In the genomic region with DNA sequence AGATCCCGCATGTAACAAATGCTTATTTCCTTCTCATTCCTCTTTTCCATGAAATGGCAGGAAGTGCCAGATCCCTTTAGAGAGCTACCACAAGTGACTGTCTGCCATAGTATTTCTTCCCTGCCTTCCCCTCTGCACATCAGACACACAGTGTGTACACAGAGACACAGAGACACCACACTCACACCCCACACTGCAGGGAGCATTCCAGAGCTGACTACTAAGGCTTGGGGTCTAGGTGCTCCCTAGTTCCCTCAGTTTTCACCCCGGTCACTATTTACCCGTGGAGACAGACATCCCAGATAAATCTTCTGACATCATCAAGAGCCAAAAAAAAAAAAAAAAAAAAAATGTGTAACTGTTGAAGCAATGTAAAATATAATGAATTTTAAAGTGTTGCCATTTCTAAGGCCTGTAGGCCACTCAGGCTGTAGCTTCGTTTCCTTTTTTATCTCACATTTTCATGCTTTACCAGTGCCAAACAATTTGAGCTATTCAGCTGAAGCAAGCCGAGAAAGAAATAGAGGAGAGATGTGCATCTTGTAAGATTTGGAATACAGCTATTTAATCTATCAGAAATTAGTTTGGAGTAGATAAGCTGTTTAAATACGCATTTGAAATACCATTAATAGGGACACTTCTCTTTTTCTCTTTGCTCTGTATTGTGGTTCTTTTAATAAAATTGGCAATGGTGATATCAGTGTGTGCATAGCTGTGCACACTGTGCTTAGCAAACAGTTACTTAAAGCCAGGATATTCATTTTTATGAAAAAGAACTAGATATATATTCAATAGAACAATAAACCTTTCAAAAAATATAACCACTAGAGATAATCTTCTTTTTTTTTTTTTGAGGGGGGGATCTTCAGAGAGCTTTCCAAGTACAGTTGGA, we compare ENCODE assay signal across 19 cellular contexts.
DNase-seq lines count a peak whose midpoint lies in the region; ATAC-seq and TF ChIP-seq lines count a peak whose summit lies in the region.
"Had no signal": no experiment of that assay in that cellular context is flagged by ENCODE, and none has a peak within 500 bp of the region (broad histone marks: within the 10 kb centered on the region; RNA-seq: fewer than 3 reads in every experiment).

No MANE protein-coding gene starts in this region.

- H3K27ac ChIP-seq in brain microvascular endothelial cell (no peak overlapping the region), sigmoid colon (peak overlapping the region in 3 of 4 donors; percentile 20 to 64 (median 47))

- no peak for TF ChIP-seq POLR2A in sigmoid colon (IDR thresholded peaks at IDR 0.05)

- H3K27me3 ChIP-seq in brain microvascular endothelial cell (replicated peaks) (no peaks in the 10 kb centered on the region), sigmoid colon (no peaks in the 10 kb centered on the region)
- H3K27me3 ChIP-seq: tibial artery had no signal

- H3K9me3 ChIP-seq in sigmoid colon = no peaks in the 10 kb centered on the region
- H3K9me3 ChIP-seq: tibial artery had no signal

- TF ChIP-seq CTCF in brain microvascular endothelial cell (IDR thresholded peaks at IDR 0.05; ENCODE audit: low read depth, low read length, missing control alignments) (no peak), sigmoid colon (IDR thresholded peaks at IDR 0.05) (no peak)

- peaks cover 0 to 61% (median 39%) of the 10 kb centered on the region in 4 donors for H3K4me1 ChIP-seq in sigmoid colon

- no peak for TF ChIP-seq EP300 in sigmoid colon (IDR thresholded peaks at IDR 0.05)

- intact Hi-C loops in sigmoid colon (cut with DNase I) (no loop called here), head of caudate nucleus (cut with DNase I) (no loop called here)

- DNase-seq in NCI-H146 (lab: John Stamatoyannopoulos, UW) (peak; percentile 89), brain microvascular endothelial cell (peak; percentile 45), medulla oblongata (ENCODE audit: extremely low spot score) (peak; percentile 33), sigmoid colon (no peak), kidney glomerular epithelial cell (lab: John Stamatoyannopoulos, UW) (no peak), head of caudate nucleus (no peak)
- DNase-seq: activated CD4-positive, alpha-beta T cell treated with anti-CD3 and anti-CD28 coated beads for 48 hours; activated gamma-delta T cell; AML-193; effector memory CD8-positive, alpha-beta T cell; GOT3; immature natural killer cell; mammary epithelial cell; NCI-H1105 treated with DMSO at 0.1 percent for 48 hours; stimulated activated naive B cell treated with anti-CD40 and anti-IgM and Interleukin-4, amounts not matched to agents 10 μg/mL and 1 μg/mL and 100 μg/mL, for 72 hours; tibial artery had no signal

- in situ Hi-C loops in brain microvascular endothelial cell (cut with HindIII; ENCODE audit: low pct_ligation_motif_present, low sequenced_read_pairs) = no loop called here

- ATAC-seq in HG02884 (IDR thresholded peaks at IDR 0.05; ENCODE audit: unreplicated experiment) (no peak), GM18867 (IDR thresholded peaks at IDR 0.05; ENCODE audit: unreplicated experiment) (no peak)
- ATAC-seq: effector memory CD8-positive, alpha-beta T cell; natural killer cell treated with Interleukin-12 subunit alpha and Interleukin-12 subunit beta and Interleukin-15 and Interleukin-18, amount 100 ng/mL, for 72 hours; stimulated activated naive B cell treated with anti-CD40 and anti-IgM and Interleukin-4, amounts not matched to agents 10 μg/mL and 1 μg/mL and 100 μg/mL, for 72 hours had no signal

- H3K4me3 ChIP-seq in brain microvascular endothelial cell (ENCODE audit: low read depth, low read length) = no peak overlapping the region
- no peak overlapping the region for H3K4me3 ChIP-seq in sigmoid colon
- H3K4me3 ChIP-seq: tibial artery had no signal

- H3K36me3 ChIP-seq in brain microvascular endothelial cell (replicated peaks) (no peaks in the 10 kb centered on the region), sigmoid colon (no peaks in the 10 kb centered on the region)
- H3K36me3 ChIP-seq: tibial artery had no signal

- WGBS in sigmoid colon, 2 donors = 74 to 90% methylated on average over 6 of the region's 6 CpGs

Comparison
In these comparisons a context has a peak if more than half of its experiments do, and no peak if none do; other contexts are left out.
1. DNase-seq: peak in NCI-H146 (single experiment), brain microvascular endothelial cell (single experiment) and medulla oblongata (single experiment); none in sigmoid colon (single experiment), kidney glomerular epithelial cell (single experiment) and head of caudate nucleus (0 of 42).